In genomic region chr6:17395112-17395511, GRCh38 we compare ENCODE assay signal across 1 cellular context.
TF ChIP-seq lines count a peak whose summit lies in the region.

No MANE protein-coding gene starts in this region.

TF ChIP-seq in endothelial cell of umbilical vein, 7 proteins besides CTCF, POLR2A, EP300 and RAD21 (continued from another document):
- TF ChIP-seq MYC (IDR thresholded peaks at IDR 0.05; ENCODE audit: low read depth, low read length) (no peak), GATA2 (IDR thresholded peaks at IDR 0.05; ENCODE audit: insufficient read depth, insufficient read length, low read depth, low read length) (no peak)
